24 cellular contexts compared by ENCODE assay signal in the genomic region with DNA sequence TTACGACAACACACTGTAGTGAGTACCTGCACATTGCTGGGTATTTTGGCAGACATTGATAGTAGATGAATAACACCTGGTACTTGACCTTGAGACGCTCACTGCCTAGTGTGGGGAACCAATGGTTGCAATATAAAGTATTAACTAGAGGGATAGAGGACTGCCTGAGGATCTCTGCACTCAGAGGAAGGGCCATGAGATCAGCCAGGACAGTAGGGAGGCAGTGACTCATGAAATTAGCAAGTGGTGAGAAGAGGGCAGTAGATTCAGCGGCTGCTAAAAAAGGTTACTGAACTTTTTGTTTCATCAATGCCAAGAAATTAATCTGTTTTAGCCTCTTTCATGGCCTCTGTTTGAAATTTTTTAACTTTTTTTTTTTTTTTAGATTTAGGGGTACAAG.
DNase-seq lines count a peak whose midpoint lies in the region; ATAC-seq and TF ChIP-seq lines count a peak whose summit lies in the region.
"Had no signal": no experiment of that assay in that cellular context is flagged by ENCODE, and none has a peak within 500 bp of the region (broad histone marks: within the 10 kb centered on the region; RNA-seq: fewer than 3 reads in every experiment).

No MANE protein-coding gene starts in this region.

- H3K4me1 ChIP-seq in breast epithelium (no peaks in the 10 kb centered on the region), vagina (no peaks in the 10 kb centered on the region)
- H3K4me1 ChIP-seq: suprapubic skin had no signal

- peaks cover 8% of the 10 kb centered on the region for H3K9me3 Mint-ChIP-seq in MCF 10A (ENCODE audit: unreplicated experiment)
- peaks cover 15% of the 10 kb centered on the region for H3K9me3 Mint-ChIP-seq in stimulated activated memory B cell treated with anti-CD40 and anti-IgM and Interleukin-4, amounts not matched to agents 10 μg/mL and 1 μg/mL and 100 μg/mL, for 72 hours
- H3K9me3 Mint-ChIP-seq: activated naive CD4-positive, alpha-beta T cell treated with anti-CD3 and anti-CD28 coated beads for 36 hours had no signal

- intact Hi-C loops in MCF 10A (cut with micrococcal nuclease): no loop called here
- intact Hi-C loops in breast epithelium (cut with DNase I; ENCODE audit: low total_unique reads): no loop called here
- intact Hi-C loops in vagina (cut with DNase I): no loop called here

- H3K27ac ChIP-seq in breast epithelium: no peak overlapping the region
- no peak overlapping the region for H3K27ac ChIP-seq in vagina
- H3K27ac ChIP-seq: C4-2B, epithelial cell of prostate, ovary, suprapubic skin, WERI-Rb-1 had no signal

- TF ChIP-seq POLR2A in breast epithelium (IDR thresholded peaks at IDR 0.05) (no peak), vagina (IDR thresholded peaks at IDR 0.05) (no peak)

- ATAC-seq in HG02678 (IDR thresholded peaks at IDR 0.05; ENCODE audit: unreplicated experiment): no peak
- ATAC-seq in stimulated activated memory B cell treated with anti-CD40 and anti-IgM and Interleukin-4, amounts not matched to agents 10 μg/mL and 1 μg/mL and 100 μg/mL, for 72 hours: no peak
- ATAC-seq: left ventricle myocardium superior, T-helper 17 cell had no signal

- no peak for TF ChIP-seq CTCF in MCF 10A (IDR thresholded peaks at IDR 0.05; ENCODE audit: unreplicated experiment)
- no peak for TF ChIP-seq CTCF in breast epithelium (IDR thresholded peaks at IDR 0.05)
- TF ChIP-seq CTCF in vagina (IDR thresholded peaks at IDR 0.05): no peak

- DNase-seq in MCF 10A (ENCODE audit: unreplicated experiment) (peak; percentile 33), breast epithelium (ENCODE audit: low spot score in 2 of 2) (no peak), amniotic epithelial cell (ENCODE audit: low read depth) (peak; percentile 36), kidney tubule cell (ENCODE audit: low spot score) (peak; percentile 87), vagina (ENCODE audit: extremely low spot score in 2 of 2) (no peak)
- DNase-seq in effector CD8-positive, alpha-beta T cell (lab: John Stamatoyannopoulos, UW): no peak
- DNase-seq: activated CD4-positive, alpha-beta memory T cell treated with anti-CD3 and anti-CD28 coated beads for 36 hours; activated naive CD4-positive, alpha-beta T cell treated with anti-CD3 and anti-CD28 coated beads for 36 hours; activated T-cell treated with anti-CD3 and anti-CD28 coated beads, Interleukin-2, amount 50 U/mL, for 1 hour; dermis blood vessel endothelial cell; left ventricle myocardium superior; NCI-H187 treated with DMSO at 0.1 percent for 48 hours; NCI-H510A; ovary; SHP77 treated with DMSO at 0.1 percent for 48 hours; stimulated activated CD8-positive, alpha-beta memory T cell treated with anti-CD3 and anti-CD28 coated beads, Interleukin-4, amount 100 ng/mL, for 48 hours; T-helper 17 cell; WERI-Rb-1 had no signal

- H3K4me1 Mint-ChIP-seq in MCF 10A (ENCODE audit: insufficient read depth, unreplicated experiment): peaks cover 18% of the 10 kb centered on the region
- H3K4me1 Mint-ChIP-seq in stimulated activated memory B cell treated with anti-CD40 and anti-IgM and Interleukin-4, amounts not matched to agents 10 μg/mL and 1 μg/mL and 100 μg/mL, for 72 hours: peaks cover 6% of the 10 kb centered on the region
- H3K4me1 Mint-ChIP-seq: T-helper 17 cell had no signal

- BruUV-seq in MCF 10A (replicated peaks; lab: Mats Ljungman, UMichigan): no TSS peak

- POLR2A ChIA-PET in MCF 10A (lab: Yijun Ruan, JAX): no interaction called here

- no peaks in the 10 kb centered on the region for H3K36me3 Mint-ChIP-seq in MCF 10A (ENCODE audit: insufficient read depth, unreplicated experiment)
- H3K36me3 Mint-ChIP-seq in stimulated activated memory B cell treated with anti-CD40 and anti-IgM and Interleukin-4, amounts not matched to agents 10 μg/mL and 1 μg/mL and 100 μg/mL, for 72 hours: no peaks in the 10 kb centered on the region
- H3K36me3 Mint-ChIP-seq: activated CD4-positive, alpha-beta memory T cell treated with anti-CD3 and anti-CD28 coated beads for 36 hours had no signal

- H3K4me3 ChIP-seq in breast epithelium (no peak overlapping the region), vagina (no peak overlapping the region)
- H3K4me3 ChIP-seq: ovary, skin epidermis, suprapubic skin had no signal

- no peaks in the 10 kb centered on the region for H3K27me3 ChIP-seq in breast epithelium
- H3K27me3 ChIP-seq in vagina: no peaks in the 10 kb centered on the region
- H3K27me3 ChIP-seq: ovary, suprapubic skin had no signal

- H3K36me3 ChIP-seq in breast epithelium (no peaks in the 10 kb centered on the region), vagina (no peaks in the 10 kb centered on the region)
- H3K36me3 ChIP-seq: ovary, suprapubic skin, WERI-Rb-1 had no signal

- no peak overlapping the region for H3K27ac Mint-ChIP-seq in MCF 10A (ENCODE audit: low read depth, unreplicated experiment)
- H3K27ac Mint-ChIP-seq in stimulated activated memory B cell treated with anti-CD40 and anti-IgM and Interleukin-4, amounts not matched to agents 10 μg/mL and 1 μg/mL and 100 μg/mL, for 72 hours: no peak overlapping the region
- H3K27ac Mint-ChIP-seq: activated CD4-positive, alpha-beta memory T cell treated with anti-CD3 and anti-CD28 coated beads for 36 hours; activated naive CD4-positive, alpha-beta T cell treated with anti-CD3 and anti-CD28 coated beads for 36 hours; T-helper 17 cell had no signal

- no peak overlapping the region for H3K4me3 Mint-ChIP-seq in MCF 10A (ENCODE audit: unreplicated experiment)
- H3K4me3 Mint-ChIP-seq in stimulated activated memory B cell treated with anti-CD40 and anti-IgM and Interleukin-4, amounts not matched to agents 10 μg/mL and 1 μg/mL and 100 μg/mL, for 72 hours: no peak overlapping the region
- H3K4me3 Mint-ChIP-seq: activated CD4-positive, alpha-beta memory T cell treated with anti-CD3 and anti-CD28 coated beads for 36 hours; activated naive CD4-positive, alpha-beta T cell treated with anti-CD3 and anti-CD28 coated beads for 36 hours; T-helper 17 cell had no signal

- CTCF ChIA-PET in MCF 10A (lab: Yijun Ruan, JAX): no interaction called here

- H3K9me3 ChIP-seq in breast epithelium: no peaks in the 10 kb centered on the region
- no peaks in the 10 kb centered on the region for H3K9me3 ChIP-seq in vagina
- H3K9me3 ChIP-seq: ovary had no signal

- no peaks in the 10 kb centered on the region for H3K27me3 Mint-ChIP-seq in MCF 10A (ENCODE audit: insufficient read depth, unreplicated experiment)
- peaks cover 4% of the 10 kb centered on the region for H3K27me3 Mint-ChIP-seq in stimulated activated memory B cell treated with anti-CD40 and anti-IgM and Interleukin-4, amounts not matched to agents 10 μg/mL and 1 μg/mL and 100 μg/mL, for 72 hours
- H3K27me3 Mint-ChIP-seq: activated CD4-positive, alpha-beta memory T cell treated with anti-CD3 and anti-CD28 coated beads for 36 hours; T-helper 17 cell had no signal

Comparison
In these comparisons a context has a peak if more than half of its experiments do, and no peak if none do; other contexts are left out.
1. DNase-seq: peak in MCF 10A (single experiment), amniotic epithelial cell (single experiment) and kidney tubule cell (single experiment); none in breast epithelium (0 of 2), effector CD8-positive, alpha-beta T cell (single experiment) and vagina (0 of 2).